1 cellular context compared by ENCODE assay signal in the genomic region with DNA sequence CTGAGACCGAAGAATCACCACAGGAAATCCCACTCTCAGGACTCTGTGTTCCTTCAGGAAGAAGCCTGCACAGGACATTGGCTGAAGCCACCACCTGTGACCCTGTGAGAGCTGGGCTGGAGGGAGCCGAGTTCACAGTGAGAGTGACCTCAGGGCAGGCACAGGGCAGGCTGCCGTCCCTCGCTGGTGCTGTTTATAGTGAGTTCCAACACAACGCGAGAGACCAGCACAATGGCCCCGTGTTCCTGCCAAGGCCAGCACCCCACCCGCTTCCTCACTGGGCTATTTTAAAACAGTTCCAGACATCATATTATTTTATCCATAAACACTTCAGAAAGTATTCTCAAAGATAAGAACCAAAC.
TF ChIP-seq lines count a peak whose summit lies in the region.

No MANE protein-coding gene starts in this region.

TF ChIP-seq in SK-N-SH, 30 proteins besides CTCF, POLR2A, EP300 and RAD21 (continued from another document):
- TF ChIP-seq, protein P1, sequence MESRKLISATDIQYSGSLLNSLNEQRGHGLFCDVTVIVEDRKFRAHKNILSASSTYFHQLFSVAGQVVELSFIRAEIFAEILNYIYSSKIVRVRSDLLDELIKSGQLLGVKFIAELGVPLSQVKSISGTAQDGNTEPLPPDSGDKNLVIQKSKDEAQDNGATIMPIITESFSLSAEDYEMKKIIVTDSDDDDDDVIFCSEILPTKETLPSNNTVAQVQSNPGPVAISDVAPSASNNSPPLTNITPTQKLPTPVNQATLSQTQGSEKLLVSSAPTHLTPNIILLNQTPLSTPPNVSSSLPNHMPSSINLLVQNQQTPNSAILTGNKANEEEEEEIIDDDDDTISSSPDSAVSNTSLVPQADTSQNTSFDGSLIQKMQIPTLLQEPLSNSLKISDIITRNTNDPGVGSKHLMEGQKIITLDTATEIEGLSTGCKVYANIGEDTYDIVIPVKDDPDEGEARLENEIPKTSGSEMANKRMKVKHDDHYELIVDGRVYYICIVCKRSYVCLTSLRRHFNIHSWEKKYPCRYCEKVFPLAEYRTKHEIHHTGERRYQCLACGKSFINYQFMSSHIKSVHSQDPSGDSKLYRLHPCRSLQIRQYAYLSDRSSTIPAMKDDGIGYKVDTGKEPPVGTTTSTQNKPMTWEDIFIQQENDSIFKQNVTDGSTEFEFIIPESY (IDR thresholded peaks at IDR 0.05; ENCODE audit: borderline replicate concordance, low read depth), result no peak
- no peak for TF ChIP-seq POLR2AphosphoS5 (IDR thresholded peaks at IDR 0.05; ENCODE audit: low read depth, low read length)
- no peak for TF ChIP-seq RFX5 (IDR thresholded peaks at IDR 0.05; ENCODE audit: low read length)
- no peak for TF ChIP-seq RCOR1 (IDR thresholded peaks at IDR 0.05; ENCODE audit: low read length)
- TF ChIP-seq, protein P2, sequence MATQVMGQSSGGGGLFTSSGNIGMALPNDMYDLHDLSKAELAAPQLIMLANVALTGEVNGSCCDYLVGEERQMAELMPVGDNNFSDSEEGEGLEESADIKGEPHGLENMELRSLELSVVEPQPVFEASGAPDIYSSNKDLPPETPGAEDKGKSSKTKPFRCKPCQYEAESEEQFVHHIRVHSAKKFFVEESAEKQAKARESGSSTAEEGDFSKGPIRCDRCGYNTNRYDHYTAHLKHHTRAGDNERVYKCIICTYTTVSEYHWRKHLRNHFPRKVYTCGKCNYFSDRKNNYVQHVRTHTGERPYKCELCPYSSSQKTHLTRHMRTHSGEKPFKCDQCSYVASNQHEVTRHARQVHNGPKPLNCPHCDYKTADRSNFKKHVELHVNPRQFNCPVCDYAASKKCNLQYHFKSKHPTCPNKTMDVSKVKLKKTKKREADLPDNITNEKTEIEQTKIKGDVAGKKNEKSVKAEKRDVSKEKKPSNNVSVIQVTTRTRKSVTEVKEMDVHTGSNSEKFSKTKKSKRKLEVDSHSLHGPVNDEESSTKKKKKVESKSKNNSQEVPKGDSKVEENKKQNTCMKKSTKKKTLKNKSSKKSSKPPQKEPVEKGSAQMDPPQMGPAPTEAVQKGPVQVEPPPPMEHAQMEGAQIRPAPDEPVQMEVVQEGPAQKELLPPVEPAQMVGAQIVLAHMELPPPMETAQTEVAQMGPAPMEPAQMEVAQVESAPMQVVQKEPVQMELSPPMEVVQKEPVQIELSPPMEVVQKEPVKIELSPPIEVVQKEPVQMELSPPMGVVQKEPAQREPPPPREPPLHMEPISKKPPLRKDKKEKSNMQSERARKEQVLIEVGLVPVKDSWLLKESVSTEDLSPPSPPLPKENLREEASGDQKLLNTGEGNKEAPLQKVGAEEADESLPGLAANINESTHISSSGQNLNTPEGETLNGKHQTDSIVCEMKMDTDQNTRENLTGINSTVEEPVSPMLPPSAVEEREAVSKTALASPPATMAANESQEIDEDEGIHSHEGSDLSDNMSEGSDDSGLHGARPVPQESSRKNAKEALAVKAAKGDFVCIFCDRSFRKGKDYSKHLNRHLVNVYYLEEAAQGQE (IDR thresholded peaks at IDR 0.05; ENCODE audit: low read depth, low read length), result no peak
- no peak for TF ChIP-seq JUND (IDR thresholded peaks at IDR 0.05)
- TF ChIP-seq SIN3A (IDR thresholded peaks at IDR 0.05; ENCODE audit: borderline replicate concordance, low read depth, low read length), result no peak
- TF ChIP-seq TEAD4 (IDR thresholded peaks at IDR 0.05; ENCODE audit: borderline replicate concordance, insufficient read depth), result no peak
- TF ChIP-seq, protein P3, sequence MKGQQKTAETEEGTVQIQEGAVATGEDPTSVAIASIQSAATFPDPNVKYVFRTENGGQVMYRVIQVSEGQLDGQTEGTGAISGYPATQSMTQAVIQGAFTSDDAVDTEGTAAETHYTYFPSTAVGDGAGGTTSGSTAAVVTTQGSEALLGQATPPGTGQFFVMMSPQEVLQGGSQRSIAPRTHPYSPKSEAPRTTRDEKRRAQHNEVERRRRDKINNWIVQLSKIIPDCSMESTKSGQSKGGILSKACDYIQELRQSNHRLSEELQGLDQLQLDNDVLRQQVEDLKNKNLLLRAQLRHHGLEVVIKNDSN (IDR thresholded peaks at IDR 0.05; ENCODE audit: borderline replicate concordance, low read depth), result no peak
- TF ChIP-seq MXI1 (IDR thresholded peaks at IDR 0.05; ENCODE audit: low read depth, low read length), result no peak
- TF ChIP-seq GABPA (IDR thresholded peaks at IDR 0.05; ENCODE audit: low read depth), result no peak
- TF ChIP-seq NFIC (IDR thresholded peaks at IDR 0.05; ENCODE audit: borderline replicate concordance), result no peak
- TF ChIP-seq, protein P4, sequence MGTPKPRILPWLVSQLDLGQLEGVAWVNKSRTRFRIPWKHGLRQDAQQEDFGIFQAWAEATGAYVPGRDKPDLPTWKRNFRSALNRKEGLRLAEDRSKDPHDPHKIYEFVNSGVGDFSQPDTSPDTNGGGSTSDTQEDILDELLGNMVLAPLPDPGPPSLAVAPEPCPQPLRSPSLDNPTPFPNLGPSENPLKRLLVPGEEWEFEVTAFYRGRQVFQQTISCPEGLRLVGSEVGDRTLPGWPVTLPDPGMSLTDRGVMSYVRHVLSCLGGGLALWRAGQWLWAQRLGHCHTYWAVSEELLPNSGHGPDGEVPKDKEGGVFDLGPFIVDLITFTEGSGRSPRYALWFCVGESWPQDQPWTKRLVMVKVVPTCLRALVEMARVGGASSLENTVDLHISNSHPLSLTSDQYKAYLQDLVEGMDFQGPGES (IDR thresholded peaks at IDR 0.05; ENCODE audit: low read depth, low read length), result no peak
- no peak for TF ChIP-seq FOSL2 (IDR thresholded peaks at IDR 0.05; ENCODE audit: borderline replicate concordance, low read depth)
- no peak for TF ChIP-seq EZH2phosphoT487 (IDR thresholded peaks at IDR 0.05; ENCODE audit: borderline replicate concordance, low read depth)
